ENCODE assay signal across 8 cellular contexts in genomic region chr10:106189254-106189653, GRCh38.
A peak's percentile ranks its signal among the peaks of the same experiment; 100 is the strongest.
DNase-seq lines count a peak whose midpoint lies in the region; ATAC-seq, FAIRE-seq and TF ChIP-seq lines count a peak whose summit lies in the region.

No MANE protein-coding gene starts in this region.

- peak; percentile 14 for ATAC-seq in mucosa of descending colon

- no peaks in the 10 kb centered on the region for H3K9me3 Mint-ChIP-seq in astrocyte (ENCODE audit: unreplicated experiment)

- H3K27me3 Mint-ChIP-seq in astrocyte (ENCODE audit: low read depth, unreplicated experiment) = no peaks in the 10 kb centered on the region

- no peaks in the 10 kb centered on the region for H4K20me1 ChIP-seq in astrocyte (ENCODE audit: insufficient read depth, low read length)

- H3K27ac Mint-ChIP-seq in astrocyte (ENCODE audit: unreplicated experiment) = no peak overlapping the region

- H3K36me3 Mint-ChIP-seq in astrocyte (ENCODE audit: low read depth, unreplicated experiment) = no peaks in the 10 kb centered on the region

- no peak overlapping the region for H2AFZ ChIP-seq in astrocyte (ENCODE audit: low read depth, low read length)

- H3K27me3 ChIP-seq in astrocyte (ENCODE audit: insufficient read depth, low read length) = no peaks in the 10 kb centered on the region

- intact Hi-C loops in mucosa of descending colon (cut with DNase I, micrococcal nuclease) = no loop called here

- H3K9ac ChIP-seq in astrocyte (ENCODE audit: low read length) = no peak overlapping the region

- H3K9me3 ChIP-seq in astrocyte (ENCODE audit: insufficient read depth, low read depth, low read length) (no peaks in the 10 kb centered on the region), mucosa of descending colon (no peaks in the 10 kb centered on the region)

- no peak overlapping the region for H3K27ac ChIP-seq in astrocyte (ENCODE audit: low read depth, low read length)

- TF ChIP-seq CTCF in GM12865 (IDR thresholded peaks at IDR 0.05; ENCODE audit: insufficient read depth, low read depth, low read length, missing control alignments) (peak; percentile 54), astrocyte (IDR thresholded peaks at IDR 0.05; ENCODE audit: insufficient read depth, low read depth, low read length) (peak; percentile 35), mucosa of descending colon (IDR thresholded peaks at IDR 0.05) (no peak)

- no peak overlapping the region for H3K4me2 ChIP-seq in astrocyte (ENCODE audit: low read length)

- no peak overlapping the region for H3K4me3 Mint-ChIP-seq in astrocyte (ENCODE audit: unreplicated experiment)

- H3K4me3 ChIP-seq in GM12865 (ENCODE audit: low read depth, low read length) (no peak overlapping the region), astrocyte (ENCODE audit: insufficient read depth, low read depth, low read length) (no peak overlapping the region), mucosa of descending colon (no peak overlapping the region)

- DNase-seq in A172 (ENCODE audit: low spot score) (peak; percentile 22), GM12865 (ENCODE audit: low read depth) (peak; percentile 57), HT1080 (ENCODE audit: low read depth) (peak; percentile 29), astrocyte (ENCODE audit: low read depth) (no peak), mucosa of descending colon (peak in 1 of 3 donors; percentile 37), NCI-H774 (lab: John Stamatoyannopoulos, UW) (no peak), KG1 (lab: John Stamatoyannopoulos, UW) (no peak), activated gamma-delta T cell treated with Interleukin-2 at 50 U/mL for 16 hours (no peak)

- no peak for FAIRE-seq in astrocyte (lab: Jason Lieb, UNC)

- H3K36me3 ChIP-seq in astrocyte (ENCODE audit: insufficient read depth, low read length) = no peaks in the 10 kb centered on the region
- no peaks in the 10 kb centered on the region for H3K36me3 ChIP-seq in mucosa of descending colon (ENCODE audit: low read depth)

- H3K79me2 ChIP-seq in astrocyte (ENCODE audit: insufficient read depth, low read length) = no peaks in the 10 kb centered on the region

- H3K4me1 ChIP-seq in astrocyte (ENCODE audit: insufficient read depth, low read length) (no peaks in the 10 kb centered on the region), mucosa of descending colon (ENCODE audit: low read depth) (no peaks in the 10 kb centered on the region)

- no peaks in the 10 kb centered on the region for H3K4me1 Mint-ChIP-seq in astrocyte (ENCODE audit: low read depth, unreplicated experiment)

Comparison
In these comparisons a context has a peak if more than half of its experiments do, and no peak if none do; other contexts are left out.
1. DNase-seq: peak in A172 (single experiment), GM12865 (single experiment) and HT1080 (single experiment); none in astrocyte (single experiment), NCI-H774 (single experiment), KG1 (single experiment) and activated gamma-delta T cell treated with Interleukin-2 at 50 U/mL for 16 hours (single experiment).